In genomic region chr5:8376478-8376877, GRCh38 we compare ENCODE assay signal across 21 cellular contexts.
DNase-seq lines count a peak whose midpoint lies in the region; ATAC-seq lines count a peak whose summit lies in the region.
"Had no signal": no experiment of that assay in that cellular context is flagged by ENCODE, and none has a peak within 500 bp of the region (broad histone marks: within the 10 kb centered on the region; RNA-seq: fewer than 3 reads in every experiment).

No MANE protein-coding gene starts in this region.

- H3K27ac ChIP-seq in right cardiac atrium (ENCODE audit: low read length), result no peak overlapping the region
- H3K27ac ChIP-seq: BLaER1, GM23248, PC-9, SJCRH30 had no signal

- H3K4me3 ChIP-seq in Jurkat, Clone E6-1 (ENCODE audit: low read length), result no peak overlapping the region
- H3K4me3 ChIP-seq in right cardiac atrium (ENCODE audit: low read length), result no peak overlapping the region
- H3K4me3 ChIP-seq: BLaER1, GM23248, PC-9, SJCRH30 had no signal

- CTCF ChIA-PET in activated CD4-positive, alpha-beta memory T cell treated with anti-CD3 and anti-CD28 coated beads, Interleukin-2, amount 10 ng/mL, durations not matched to agents 7 days and 5 days (lab: Charles Lee), result no interaction called here

- H3K27me3 Mint-ChIP-seq in activated T-cell treated with anti-CD3 and anti-CD28 coated beads, Interleukin-2, amount 50 U/mL, for 72 hours (ENCODE audit: low read depth), result no peaks in the 10 kb centered on the region
- no peaks in the 10 kb centered on the region for H3K27me3 Mint-ChIP-seq in activated CD4-positive, alpha-beta memory T cell treated with anti-CD3 and anti-CD28 coated beads, Interleukin-2, amount 10 ng/mL, durations not matched to agents 7 days and 5 days
- H3K27me3 Mint-ChIP-seq: CD4-positive, CD25-positive, alpha-beta regulatory T cell had no signal

- WGBS in right cardiac atrium, result 91% methylated on average over 2 of the region's 2 CpGs

- no peaks in the 10 kb centered on the region for H3K27me3 ChIP-seq in right cardiac atrium (ENCODE audit: control insufficient read depth, insufficient read depth)
- H3K27me3 ChIP-seq: BLaER1, SJCRH30 had no signal

- peaks cover 6 to 9% of the 10 kb centered on the region in 2 donors for H3K9me3 Mint-ChIP-seq in activated T-cell treated with anti-CD3 and anti-CD28 coated beads, Interleukin-2, amount 50 U/mL, for 72 hours
- H3K9me3 Mint-ChIP-seq in activated CD4-positive, alpha-beta memory T cell treated with anti-CD3 and anti-CD28 coated beads, Interleukin-2, amount 10 ng/mL, durations not matched to agents 7 days and 5 days, result no peaks in the 10 kb centered on the region
- peaks cover 9% of the 10 kb centered on the region for H3K9me3 Mint-ChIP-seq in stimulated activated effector memory CD8-positive, alpha-beta T cell treated with anti-CD3 and anti-CD28 coated beads, Interleukin-12 subunit alpha, Interleukin-12 subunit beta, amount 100 ng/mL, for 72 hours

- POLR2A ChIA-PET in activated CD4-positive, alpha-beta memory T cell treated with anti-CD3 and anti-CD28 coated beads, Interleukin-2, amount 10 ng/mL, durations not matched to agents 7 days and 5 days (lab: Charles Lee), result no interaction called here

- no peak overlapping the region for H3K27ac Mint-ChIP-seq in activated T-cell treated with anti-CD3 and anti-CD28 coated beads, Interleukin-2, amount 50 U/mL, for 72 hours
- no peak overlapping the region for H3K27ac Mint-ChIP-seq in activated CD4-positive, alpha-beta memory T cell treated with anti-CD3 and anti-CD28 coated beads, Interleukin-2, amount 10 ng/mL, durations not matched to agents 7 days and 5 days
- no peak overlapping the region for H3K27ac Mint-ChIP-seq in stimulated activated effector memory CD8-positive, alpha-beta T cell treated with anti-CD3 and anti-CD28 coated beads, Interleukin-12 subunit alpha, Interleukin-12 subunit beta, amount 100 ng/mL, for 72 hours
- H3K27ac Mint-ChIP-seq: CD4-positive, CD25-positive, alpha-beta regulatory T cell had no signal

- H3K4me3 Mint-ChIP-seq in activated T-cell treated with anti-CD3 and anti-CD28 coated beads, Interleukin-2, amount 50 U/mL, for 72 hours, result no peak overlapping the region
- no peak overlapping the region for H3K4me3 Mint-ChIP-seq in activated CD4-positive, alpha-beta memory T cell treated with anti-CD3 and anti-CD28 coated beads, Interleukin-2, amount 10 ng/mL, durations not matched to agents 7 days and 5 days
- no peak overlapping the region for H3K4me3 Mint-ChIP-seq in stimulated activated effector memory CD8-positive, alpha-beta T cell treated with anti-CD3 and anti-CD28 coated beads, Interleukin-12 subunit alpha, Interleukin-12 subunit beta, amount 100 ng/mL, for 72 hours
- H3K4me3 Mint-ChIP-seq: CD4-positive, CD25-positive, alpha-beta regulatory T cell had no signal

- ATAC-seq in activated T-cell treated with anti-CD3 and anti-CD28 coated beads, Interleukin-2, amount 50 U/mL, for 72 hours (replicated peaks in 1 of 2), result peak; percentile 52 to 60
- ATAC-seq in stimulated activated effector memory CD8-positive, alpha-beta T cell treated with anti-CD3 and anti-CD28 coated beads, Interleukin-12 subunit alpha, Interleukin-12 subunit beta, amount 100 ng/mL, for 72 hours, result peak; percentile 64
- no peak for ATAC-seq in HG03565 (IDR thresholded peaks at IDR 0.05; ENCODE audit: unreplicated experiment)
- ATAC-seq in right cardiac atrium, result no peak
- ATAC-seq: Right ventricle myocardium inferior had no signal

- no peaks in the 10 kb centered on the region for H3K9me3 ChIP-seq in right cardiac atrium (ENCODE audit: control insufficient read depth, low read length)
- H3K9me3 ChIP-seq: SJCRH30 had no signal

- peaks cover 5% of the 10 kb centered on the region for H3K4me1 Mint-ChIP-seq in activated T-cell treated with anti-CD3 and anti-CD28 coated beads, Interleukin-2, amount 50 U/mL, for 72 hours (ENCODE audit: low read depth)
- peaks cover 4% of the 10 kb centered on the region for H3K4me1 Mint-ChIP-seq in activated CD4-positive, alpha-beta memory T cell treated with anti-CD3 and anti-CD28 coated beads, Interleukin-2, amount 10 ng/mL, durations not matched to agents 7 days and 5 days
- no peaks in the 10 kb centered on the region for H3K4me1 Mint-ChIP-seq in stimulated activated effector memory CD8-positive, alpha-beta T cell treated with anti-CD3 and anti-CD28 coated beads, Interleukin-12 subunit alpha, Interleukin-12 subunit beta, amount 100 ng/mL, for 72 hours
- H3K4me1 Mint-ChIP-seq: CD4-positive, CD25-positive, alpha-beta regulatory T cell had no signal

- H3K36me3 Mint-ChIP-seq in activated T-cell treated with anti-CD3 and anti-CD28 coated beads, Interleukin-2, amount 50 U/mL, for 72 hours (ENCODE audit: insufficient read depth in 2 of 2), result peaks cover 0 to 2% of the 10 kb centered on the region in 2 donors
- H3K36me3 Mint-ChIP-seq in activated CD4-positive, alpha-beta memory T cell treated with anti-CD3 and anti-CD28 coated beads, Interleukin-2, amount 10 ng/mL, durations not matched to agents 7 days and 5 days (ENCODE audit: low read depth), result no peaks in the 10 kb centered on the region
- no peaks in the 10 kb centered on the region for H3K36me3 Mint-ChIP-seq in stimulated activated effector memory CD8-positive, alpha-beta T cell treated with anti-CD3 and anti-CD28 coated beads, Interleukin-12 subunit alpha, Interleukin-12 subunit beta, amount 100 ng/mL, for 72 hours
- H3K36me3 Mint-ChIP-seq: CD4-positive, CD25-positive, alpha-beta regulatory T cell had no signal

- DNase-seq in activated T-cell treated with anti-CD3 and anti-CD28 coated beads, Interleukin-2, amount 50 U/mL, for 72 hours, result peak; percentile 1 to 14
- DNase-seq in activated T-cell treated with anti-CD3 and anti-CD28 coated beads for 4 hours (no peak), right cardiac atrium (no peak)
- peak; percentile 31 for DNase-seq in Jurkat, Clone E6-1 (ENCODE audit: low read depth, low spot score)
- peak; percentile 23 for DNase-seq in activated CD4-positive, alpha-beta memory T cell treated with anti-CD3 and anti-CD28 coated beads, Interleukin-2, amount 10 ng/mL, durations not matched to agents 7 days and 5 days
- DNase-seq in stimulated activated effector memory CD8-positive, alpha-beta T cell treated with anti-CD3 and anti-CD28 coated beads, Interleukin-12 subunit alpha, Interleukin-12 subunit beta, amount 100 ng/mL, for 72 hours (ENCODE audit: low spot score in 2 of 2), result no peak
- DNase-seq: GM23248; H7; KG1; MM.1S; NCI-H2029; NCI-H446 treated with DMSO at 0.1 percent for 48 hours; NCI-H526; NCI-H82; NK-92 treated with Interleukin-12 subunit alpha and Interleukin-12 subunit beta, amount 100 ng/mL, for 24 hours; PC-9; SJCRH30 had no signal

- no peaks in the 10 kb centered on the region for H3K4me1 ChIP-seq in right cardiac atrium (ENCODE audit: control insufficient read depth, insufficient read depth, low read length)
- H3K4me1 ChIP-seq: BLaER1, SJCRH30 had no signal

- intact Hi-C loops in right cardiac atrium (cut with DNase I), result no loop called here

Comparison
In these comparisons a context has a peak if more than half of its experiments do, and no peak if none do; other contexts are left out.
1. DNase-seq: peak in activated T-cell treated with anti-CD3 and anti-CD28 coated beads, Interleukin-2, amount 50 U/mL, for 72 hours (2 of 2), Jurkat, Clone E6-1 (single experiment) and activated CD4-positive, alpha-beta memory T cell treated with anti-CD3 and anti-CD28 coated beads, Interleukin-2, amount 10 ng/mL, durations not matched to agents 7 days and 5 days (single experiment); none in activated T-cell treated with anti-CD3 and anti-CD28 coated beads for 4 hours (single experiment), stimulated activated effector memory CD8-positive, alpha-beta T cell treated with anti-CD3 and anti-CD28 coated beads, Interleukin-12 subunit alpha, Interleukin-12 subunit beta, amount 100 ng/mL, for 72 hours (0 of 2) and right cardiac atrium (0 of 3).
2. ATAC-seq: peak in activated T-cell treated with anti-CD3 and anti-CD28 coated beads, Interleukin-2, amount 50 U/mL, for 72 hours (2 of 2) and stimulated activated effector memory CD8-positive, alpha-beta T cell treated with anti-CD3 and anti-CD28 coated beads, Interleukin-12 subunit alpha, Interleukin-12 subunit beta, amount 100 ng/mL, for 72 hours (single experiment); none in HG03565 (single experiment) and right cardiac atrium (0 of 2).